ENCODE assay signal across 2 cellular contexts in genomic region chr5:82353522-82353921, GRCh38.
TF ChIP-seq lines count a peak whose summit lies in the region.

No MANE protein-coding gene starts in this region.

TF ChIP-seq in IMR-90, 13 proteins besides CTCF, POLR2A, EP300 and RAD21:
- TF ChIP-seq BHLHE40 (IDR thresholded peaks at IDR 0.05; ENCODE audit: low read depth, low read length): no peak
- no peak for TF ChIP-seq MXI1 (IDR thresholded peaks at IDR 0.05; ENCODE audit: borderline replicate concordance, low read depth, low read length)
- no peak for TF ChIP-seq RFX5 (IDR thresholded peaks at IDR 0.05; ENCODE audit: low read depth, low read length)
- TF ChIP-seq MAFK (IDR thresholded peaks at IDR 0.05; ENCODE audit: low read depth, low read length): no peak
- no peak for TF ChIP-seq USF2 (IDR thresholded peaks at IDR 0.05; ENCODE audit: low read depth, low read length)
- TF ChIP-seq ELK1 (IDR thresholded peaks at IDR 0.05; ENCODE audit: borderline replicate concordance, low read depth, low read length): no peak
- TF ChIP-seq CHD1 (IDR thresholded peaks at IDR 0.05; ENCODE audit: low read depth, low read length): no peak
- no peak for TF ChIP-seq SMC3 (IDR thresholded peaks at IDR 0.05; ENCODE audit: low read depth, low read length)
- TF ChIP-seq MAZ (IDR thresholded peaks at IDR 0.05; ENCODE audit: borderline replicate concordance, low read depth, low read length): no peak
- TF ChIP-seq RCOR1 (IDR thresholded peaks at IDR 0.05; ENCODE audit: insufficient replicate concordance, low read length): no peak
- no peak for TF ChIP-seq NFE2L2 (IDR thresholded peaks at IDR 0.05; ENCODE audit: low read depth, low read length)
- TF ChIP-seq CEBPB (IDR thresholded peaks at IDR 0.05; ENCODE audit: low read depth, low read length): no peak

TF ChIP-seq in K562, 482 proteins besides CTCF, POLR2A, EP300 and RAD21:
- TF ChIP-seq ZFP36 (IDR thresholded peaks at IDR 0.05; ENCODE audit: low read depth, low read length, partially characterized antibody) (no peak), ZNF408 (CRISPR knock-in tag; IDR thresholded peaks at IDR 0.05; ENCODE audit: low read depth) (no peak)
